In the genomic region with DNA sequence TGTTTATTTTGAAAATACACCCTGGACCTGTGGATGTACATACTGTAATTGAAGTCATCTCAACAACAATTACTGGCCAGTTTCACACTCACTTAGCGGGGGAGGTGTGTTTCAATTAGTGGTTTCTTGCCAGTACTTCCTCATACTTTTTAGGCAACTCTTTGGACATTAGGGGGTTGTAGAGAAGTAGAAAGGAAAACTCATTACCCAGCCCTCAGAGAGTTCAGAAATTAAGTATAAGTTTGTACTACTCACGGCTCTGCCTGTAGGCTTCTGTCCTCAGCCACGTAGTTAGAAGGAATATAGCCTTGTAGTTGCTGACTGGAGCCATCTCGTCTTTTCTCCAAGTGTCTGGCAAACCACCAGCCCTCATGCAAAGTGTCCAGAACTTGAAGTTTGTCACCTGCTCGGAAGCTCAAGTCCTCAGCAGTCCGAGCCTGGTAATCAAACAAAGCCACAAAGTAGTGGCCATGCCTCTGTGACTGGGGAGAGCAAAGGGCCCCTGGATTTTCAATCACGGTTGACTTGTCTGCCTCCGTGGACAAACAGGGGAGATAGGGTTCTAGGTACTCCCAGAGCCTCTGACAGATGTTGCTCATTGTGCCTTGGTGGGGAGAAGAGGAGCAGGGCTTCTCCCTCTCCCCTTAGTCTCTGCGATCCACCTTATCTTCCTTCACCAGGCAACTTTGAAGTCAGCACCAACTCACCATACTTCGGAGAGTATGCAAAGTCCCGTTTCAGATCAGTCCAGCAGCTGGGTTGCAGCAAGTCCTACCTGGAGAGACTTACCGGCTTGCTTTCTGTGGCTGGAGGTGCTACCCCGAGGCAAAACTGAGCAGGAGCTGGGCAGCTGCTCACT, we compare ENCODE assay signal across 8 cellular contexts. TPM values are rescaled to one million over a fixed set of nuclear protein-coding genes. Genes with fewer than 3 reads are reported as not detected.
A peak's percentile ranks its signal among the peaks of the same experiment; 100 is the strongest.
DNase-seq lines count a peak whose midpoint lies in the region; ATAC-seq, FAIRE-seq and TF ChIP-seq lines count a peak whose summit lies in the region.

No MANE protein-coding gene starts in this region.

- H3K36me3 Mint-ChIP-seq in activated naive CD4-positive, alpha-beta T cell treated with anti-CD3 and anti-CD28 coated beads, Interleukin-2, amount 10 ng/mL, durations not matched to agents 7 days and 5 days, result no peaks in the 10 kb centered on the region

- peak overlapping the region; percentile 92 to 96 for H3K9ac ChIP-seq in kidney (ENCODE audit: low read length in 2 of 2)

- DNase-seq in RPMI7951 (ENCODE audit: low read depth) (peak; percentile 41), kidney (no peak), uterus (peak in 1 of 2 donors; percentile 18), GDM1 (lab: John Stamatoyannopoulos, UW) (no peak)
- no peak for DNase-seq in activated naive CD4-positive, alpha-beta T cell treated with anti-CD3 and anti-CD28 coated beads, Interleukin-2, amount 10 ng/mL, durations not matched to agents 7 days and 5 days
- DNase-seq in activated CD8-positive, alpha-beta memory T cell treated with anti-CD3 and anti-CD28 coated beads, Interleukin-2, amount 50 U/mL, for 4 hours, result no peak

- peaks cover 19% of the 10 kb centered on the region for H3K27me3 Mint-ChIP-seq in activated naive CD4-positive, alpha-beta T cell treated with anti-CD3 and anti-CD28 coated beads, Interleukin-2, amount 10 ng/mL, durations not matched to agents 7 days and 5 days

- no peak overlapping the region for H3K4me3 Mint-ChIP-seq in activated naive CD4-positive, alpha-beta T cell treated with anti-CD3 and anti-CD28 coated beads, Interleukin-2, amount 10 ng/mL, durations not matched to agents 7 days and 5 days

- TF ChIP-seq CTCF in kidney (IDR thresholded peaks at IDR 0.05; ENCODE audit: borderline replicate concordance, extremely low read depth, insufficient read depth), result no peak
- no peak for TF ChIP-seq CTCF in uterus (IDR thresholded peaks at IDR 0.05)

- FAIRE-seq in kidney (lab: Jason Lieb, UNC), result no peak

- peak overlapping the region; percentile 93 to 95 for H3K27ac ChIP-seq in kidney (ENCODE audit: low read depth in 2 of 2, low read length in 2 of 2)
- H3K27ac ChIP-seq in uterus, result peak overlapping the region; percentile 68 to 81

- H3K36me3 ChIP-seq in kidney (ENCODE audit: control insufficient read depth in 1 of 2, insufficient read depth in 2 of 2, low read length in 2 of 2) (no peaks in the 10 kb centered on the region), uterus (no peaks in the 10 kb centered on the region)

- no peak overlapping the region for H3K27ac Mint-ChIP-seq in activated naive CD4-positive, alpha-beta T cell treated with anti-CD3 and anti-CD28 coated beads, Interleukin-2, amount 10 ng/mL, durations not matched to agents 7 days and 5 days

- H3K4me1 ChIP-seq in kidney (ENCODE audit: control insufficient read depth in 1 of 2, insufficient read depth in 1 of 2, low read depth in 1 of 2, low read length in 2 of 2) (peaks cover 2 to 21% of the 10 kb centered on the region in 2 donors), uterus (no peaks in the 10 kb centered on the region)

- H3K9me3 ChIP-seq in kidney (ENCODE audit: control insufficient read depth in 1 of 2, low read length in 2 of 2) (no peaks in the 10 kb centered on the region), uterus (no peaks in the 10 kb centered on the region)

- H3K9me3 Mint-ChIP-seq in activated naive CD4-positive, alpha-beta T cell treated with anti-CD3 and anti-CD28 coated beads, Interleukin-2, amount 10 ng/mL, durations not matched to agents 7 days and 5 days, result no peaks in the 10 kb centered on the region

- CTCF ChIA-PET in activated naive CD4-positive, alpha-beta T cell treated with anti-CD3 and anti-CD28 coated beads, Interleukin-2, amount 10 ng/mL, durations not matched to agents 7 days and 5 days (lab: Charles Lee), result interaction anchor here (1.0 kb wide), 1 partner anchor 49 kb away, joined by 3 read pairs; no protein-coding TSS in a partner anchor

- peak; percentile 55 for ATAC-seq in GM18861 (IDR thresholded peaks at IDR 0.05; ENCODE audit: unreplicated experiment)
- ATAC-seq in HG02938 (IDR thresholded peaks at IDR 0.05; ENCODE audit: unreplicated experiment), result peak; percentile 76

- H3K4me3 ChIP-seq in kidney (ENCODE audit: low read length in 2 of 2) (peak overlapping the region; percentile 92 to 94), uterus (peak overlapping the region; percentile 25 to 26)

- no peaks in the 10 kb centered on the region for H3K27me3 ChIP-seq in uterus

- intact Hi-C loops in kidney (cut with DNase I) (no loop called here), uterus (cut with DNase I; ENCODE audit: low total_unique reads) (no loop called here)

- TF ChIP-seq POLR2A in uterus (IDR thresholded peaks at IDR 0.05), result no peak

- H3K4me1 Mint-ChIP-seq in activated naive CD4-positive, alpha-beta T cell treated with anti-CD3 and anti-CD28 coated beads, Interleukin-2, amount 10 ng/mL, durations not matched to agents 7 days and 5 days, result no peaks in the 10 kb centered on the region

RNA-seq across cellular contexts. Expression of a gene that starts 0.7 kb away (rescaled TPM):
- total RNA-seq in RPMI7951 (2014; rRNA removed; shearing (Covaris generic)), result 1.7 and 1.8 TPM in 2 replicates
- total RNA-seq in kidney (25.0 TPM), uterus (1 to 10 TPM; 1.8 to 8.2 (median 2.3) TPM)
- 5.9 TPM for polyA plus RNA-seq in kidney (ENCODE audit: insufficient read depth, low read depth, low replicate concordance)

RNA-seq across cellular contexts. Expression of a gene that starts 40.7 kb away (rescaled TPM):
- 13.4 and 14.3 TPM in 2 replicates for total RNA-seq in RPMI7951 (2014; rRNA removed; shearing (Covaris generic))
- total RNA-seq in kidney, result 41.7 TPM
- 34.8 TPM for polyA plus RNA-seq in kidney (ENCODE audit: insufficient read depth, low read depth, low replicate concordance)
- 10 to 100 TPM in 1 of 4 donors, 1 to 10 TPM in 3; 2.6 to 37.8 (median 6.5) TPM for total RNA-seq in uterus
